ENCODE assay signal across 7 cellular contexts in the genomic region with DNA sequence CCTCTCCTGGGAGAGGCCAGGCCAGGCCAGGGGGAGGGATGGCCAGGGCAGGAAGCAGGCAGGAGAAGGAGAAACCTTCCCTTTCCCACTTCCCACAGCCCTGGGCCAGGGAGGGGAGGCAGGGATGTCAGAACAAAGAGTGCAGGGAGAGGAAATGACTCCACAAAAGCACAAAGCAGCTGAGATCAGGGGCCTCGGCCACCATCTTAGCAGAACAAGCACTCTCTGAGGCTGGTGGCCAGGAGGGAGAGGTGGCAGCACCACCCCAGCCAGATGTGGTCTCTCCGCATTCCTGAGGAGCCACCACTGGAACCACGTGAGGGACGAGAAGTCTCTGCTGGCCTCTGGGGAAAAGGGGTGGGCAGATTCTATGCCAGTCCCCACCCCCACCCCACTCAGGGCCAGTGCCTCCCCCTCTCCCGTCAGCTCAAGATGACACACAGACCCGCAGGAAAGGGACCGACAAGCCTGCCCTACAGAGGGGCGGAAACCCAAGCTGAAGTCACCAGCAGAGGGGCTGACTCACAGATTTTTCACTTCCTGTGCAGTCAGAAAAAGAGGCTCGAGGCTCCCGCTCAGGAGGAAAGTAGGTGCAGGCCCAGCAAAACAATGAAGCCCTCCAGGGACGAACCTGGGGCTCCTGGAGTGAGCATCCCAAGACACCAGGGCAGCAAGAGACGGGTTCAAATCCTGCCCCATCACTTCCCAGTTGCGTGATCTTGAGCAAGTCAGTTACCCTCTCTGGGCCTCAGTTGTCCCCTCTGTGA. TPM values are rescaled to one million over a fixed set of nuclear protein-coding genes. Genes with fewer than 3 reads are reported as not detected.
DNase-seq lines count a peak whose midpoint lies in the region; ATAC-seq and TF ChIP-seq lines count a peak whose summit lies in the region.

No MANE protein-coding gene starts in this region.

- DNase-seq in T-helper 2 cell (peak; percentile 40 to 97 (median 75)), posterior vena cava (ENCODE audit: low spot score) (no peak)
- peak; percentile 74 for DNase-seq in stimulated activated CD8-positive, alpha-beta memory T cell treated with anti-CD3 and anti-CD28 coated beads, Interleukin-12 subunit alpha, Interleukin-12 subunit beta, amount 100 ng/mL, for 4 hours (ENCODE audit: low read depth)

- intact Hi-C loops in posterior vena cava (cut with DNase I): no loop called here

- no peaks in the 10 kb centered on the region for H3K27me3 ChIP-seq in layer of hippocampus (ENCODE audit: control insufficient read depth, insufficient read depth, low read length)

- H3K27ac ChIP-seq in angular gyrus (ENCODE audit: low read depth, low read length): peak overlapping the region; percentile 24
- H3K27ac ChIP-seq in layer of hippocampus (ENCODE audit: low read depth, low read length): peak overlapping the region; percentile 19

- peak; percentile 49 for ATAC-seq in HG03469 (IDR thresholded peaks at IDR 0.05; ENCODE audit: unreplicated experiment)

- TF ChIP-seq POLR2A in GM19193 (IDR thresholded peaks at IDR 0.05; ENCODE audit: extremely low read depth, insufficient read depth, insufficient read length): peak; percentile 67

RNA-seq across cellular contexts. Expression of a gene that starts 24.1 kb away (rescaled TPM):
- 10 to 100 TPM in 1 of 2 donors, 1 to 10 TPM in 1; 8.5 to 17.0 TPM for total RNA-seq in posterior vena cava

RNA-seq across cellular contexts. Expression of a gene that starts 30.0 kb away (rescaled TPM):
- total RNA-seq in posterior vena cava: 10 to 100 TPM; 12.1 to 12.2 TPM
